ENCODE assay signal across 1 cellular context in genomic region chr19:48613024-48613851, GRCh38.
TF ChIP-seq lines count a peak whose summit lies in the region.

No MANE protein-coding gene starts in this region.

TF ChIP-seq in liver, 16 proteins besides CTCF, POLR2A, EP300 and RAD21:
- peak; percentile 73 to 81 for TF ChIP-seq RXRA (IDR thresholded peaks at IDR 0.05)
- no peak for TF ChIP-seq FOXA2 (IDR thresholded peaks at IDR 0.05)
